ENCODE assay signal across 8 cellular contexts in the genomic region with DNA sequence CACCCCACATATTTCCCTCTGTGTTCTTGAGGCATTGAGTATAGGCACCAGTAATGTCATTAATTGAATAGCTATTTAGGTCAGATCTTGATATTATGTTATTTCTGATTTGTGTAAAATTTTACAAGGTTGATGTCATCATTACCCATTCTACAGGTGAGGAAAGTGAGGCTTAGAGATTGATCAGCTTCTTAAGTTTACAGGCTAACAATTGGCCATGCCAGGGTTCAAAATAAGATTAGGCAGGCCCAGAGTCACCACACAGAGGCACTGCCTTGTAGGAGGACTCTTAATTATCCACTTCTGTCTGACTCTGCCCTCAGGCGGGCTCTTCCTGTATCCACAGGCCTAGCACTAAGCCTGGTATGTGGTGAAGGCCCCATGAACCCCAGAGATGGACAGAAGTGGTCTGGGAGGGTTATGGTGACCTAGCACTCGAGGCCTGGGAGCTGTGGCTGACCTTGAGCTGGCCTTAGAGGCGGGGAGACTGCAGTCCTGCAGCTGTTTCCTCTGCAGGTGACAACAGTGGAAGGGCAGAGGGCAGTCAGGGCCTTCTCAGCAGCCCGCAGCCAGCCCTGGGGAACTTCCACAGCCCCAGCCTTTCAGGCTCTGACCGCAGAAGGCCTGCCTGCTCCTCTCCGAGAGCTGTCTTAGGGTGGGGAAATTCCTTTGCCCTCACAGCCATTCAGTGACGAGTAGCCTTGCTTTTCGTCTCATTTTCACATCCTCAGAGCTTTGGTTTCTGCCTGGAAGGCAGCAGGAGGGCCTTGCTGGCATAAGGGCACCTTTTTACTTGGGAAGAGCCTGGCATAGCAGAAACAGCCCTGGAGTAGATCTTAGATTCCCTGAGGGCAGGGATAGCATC. TPM values are rescaled to one million over a fixed set of nuclear protein-coding genes. Genes with fewer than 3 reads are reported as not detected.
A peak's percentile ranks its signal among the peaks of the same experiment; 100 is the strongest.
DNase-seq lines count a peak whose midpoint lies in the region; ATAC-seq and TF ChIP-seq lines count a peak whose summit lies in the region.

No MANE protein-coding gene starts in this region.

- POLR2A ChIA-PET in activated CD4-positive, alpha-beta memory T cell treated with anti-CD3 and anti-CD28 coated beads, Interleukin-2, amount 10 ng/mL, durations not matched to agents 7 days and 5 days (lab: Charles Lee) = interaction anchor here (0.6 to 2.5 kb wide), 10 partner anchors 10 to 61 kb away, joined by 3 to 13 read pairs (median 5); a partner anchor contains a TSS
- POLR2A ChIA-PET in naive thymus-derived CD4-positive, alpha-beta T cell (lab: Charles Lee) = interaction anchor here (0.7 kb wide), 1 partner anchor 20 kb away, joined by 3 read pairs; no protein-coding TSS in a partner anchor

- H3K27ac ChIP-seq in naive thymus-derived CD4-positive, alpha-beta T cell (ENCODE audit: low read depth, low read length) = peak overlapping the region; percentile 45

- no peak overlapping the region for H3K4me3 Mint-ChIP-seq in activated CD4-positive, alpha-beta memory T cell treated with anti-CD3 and anti-CD28 coated beads, Interleukin-2, amount 10 ng/mL, durations not matched to agents 7 days and 5 days
- H3K4me3 Mint-ChIP-seq in naive thymus-derived CD4-positive, alpha-beta T cell = peak overlapping the region in 1 of 10 donors; percentile 7

- H3K9me3 Mint-ChIP-seq in activated CD4-positive, alpha-beta memory T cell treated with anti-CD3 and anti-CD28 coated beads, Interleukin-2, amount 10 ng/mL, durations not matched to agents 7 days and 5 days = no peaks in the 10 kb centered on the region
- H3K9me3 Mint-ChIP-seq in naive thymus-derived CD4-positive, alpha-beta T cell = no peaks in the 10 kb centered on the region

- peaks cover 13 to 29% of the 10 kb centered on the region in 2 donors for H3K4me1 ChIP-seq in naive thymus-derived CD4-positive, alpha-beta T cell (ENCODE audit: control insufficient read depth in 2 of 2, insufficient read depth in 2 of 2, low read length in 2 of 2)

- peaks cover 63% of the 10 kb centered on the region for H3K36me3 Mint-ChIP-seq in activated CD4-positive, alpha-beta memory T cell treated with anti-CD3 and anti-CD28 coated beads, Interleukin-2, amount 10 ng/mL, durations not matched to agents 7 days and 5 days (ENCODE audit: low read depth)
- H3K36me3 Mint-ChIP-seq in naive thymus-derived CD4-positive, alpha-beta T cell = peaks cover 4 to 33% (median 11%) of the 10 kb centered on the region in 5 donors

- H3K27ac Mint-ChIP-seq in activated CD4-positive, alpha-beta memory T cell treated with anti-CD3 and anti-CD28 coated beads, Interleukin-2, amount 10 ng/mL, durations not matched to agents 7 days and 5 days = peak overlapping the region; percentile 84
- H3K27ac Mint-ChIP-seq in naive thymus-derived CD4-positive, alpha-beta T cell = peak overlapping the region in 7 of 9 donors; percentile 8 to 77 (median 56)

- ATAC-seq in HG03060 (IDR thresholded peaks at IDR 0.05; ENCODE audit: low read depth, unreplicated experiment) = peak; percentile 72
- peak; percentile 93 for ATAC-seq in naive thymus-derived CD4-positive, alpha-beta T cell

- no peak overlapping the region for H3K4me3 ChIP-seq in naive thymus-derived CD4-positive, alpha-beta T cell (ENCODE audit: low read length)

- peaks cover 43% of the 10 kb centered on the region for H3K4me1 Mint-ChIP-seq in activated CD4-positive, alpha-beta memory T cell treated with anti-CD3 and anti-CD28 coated beads, Interleukin-2, amount 10 ng/mL, durations not matched to agents 7 days and 5 days
- peaks cover 7 to 30% (median 16%) of the 10 kb centered on the region in 7 donors for H3K4me1 Mint-ChIP-seq in naive thymus-derived CD4-positive, alpha-beta T cell

- TF ChIP-seq POLR2A in GM19193 (IDR thresholded peaks at IDR 0.05; ENCODE audit: extremely low read depth, insufficient read depth, insufficient read length) = peak; percentile 62

- no peaks in the 10 kb centered on the region for H3K27me3 Mint-ChIP-seq in activated CD4-positive, alpha-beta memory T cell treated with anti-CD3 and anti-CD28 coated beads, Interleukin-2, amount 10 ng/mL, durations not matched to agents 7 days and 5 days
- no peaks in the 10 kb centered on the region for H3K27me3 Mint-ChIP-seq in naive thymus-derived CD4-positive, alpha-beta T cell

- H3K27me3 ChIP-seq in naive thymus-derived CD4-positive, alpha-beta T cell (ENCODE audit: control insufficient read depth in 2 of 2, insufficient read depth in 2 of 2, low read length in 2 of 2) = no peaks in the 10 kb centered on the region

- peak; percentile 66 for DNase-seq in activated CD4-positive, alpha-beta memory T cell treated with anti-CD3 and anti-CD28 coated beads, Interleukin-2, amount 10 ng/mL, durations not matched to agents 7 days and 5 days
- no peak for DNase-seq in naive thymus-derived CD4-positive, alpha-beta T cell
- DNase-seq in NCI-H2171 treated with DMSO at 0.1 percent for 48 hours (lab: John Stamatoyannopoulos, UW) = no peak
- DNase-seq in NCI-H69 (lab: John Stamatoyannopoulos, UW) = no peak
- no peak for DNase-seq in DMS 273 (lab: John Stamatoyannopoulos, UW; ENCODE audit: unreplicated experiment)
- DNase-seq in AML-193 (lab: John Stamatoyannopoulos, UW) = no peak

- CTCF ChIA-PET in activated CD4-positive, alpha-beta memory T cell treated with anti-CD3 and anti-CD28 coated beads, Interleukin-2, amount 10 ng/mL, durations not matched to agents 7 days and 5 days (lab: Charles Lee) = interaction anchor here (0.6 to 1.9 kb wide), 6 partner anchors 27 to 248 kb away, joined by 3 to 8 read pairs (median 5); no protein-coding TSS in a partner anchor
- CTCF ChIA-PET in naive thymus-derived CD4-positive, alpha-beta T cell (lab: Charles Lee) = interaction anchor here (0.6 to 1.0 kb wide), 2 partner anchors 17 to 237 kb away, joined by 3 to 6 read pairs; no protein-coding TSS in a partner anchor

- H3K36me3 ChIP-seq in naive thymus-derived CD4-positive, alpha-beta T cell (ENCODE audit: control insufficient read depth in 2 of 3, insufficient read depth in 3 of 3, low read length in 3 of 3) = peaks cover 13 to 76% (median 21%) of the 10 kb centered on the region in 3 experiments

- no peaks in the 10 kb centered on the region for H3K9me3 ChIP-seq in naive thymus-derived CD4-positive, alpha-beta T cell (ENCODE audit: control insufficient read depth in 2 of 3, low read length in 3 of 3)

- intact Hi-C loops in naive thymus-derived CD4-positive, alpha-beta T cell (cut with micrococcal nuclease) = no loop called here

RNA-seq across cellular contexts. Expression of a gene that starts 12.2 kb away (rescaled TPM):
- 10 to 100 TPM; 73.3 to 76.3 TPM for total RNA-seq in activated CD4-positive, alpha-beta memory T cell treated with anti-CD3 and anti-CD28 coated beads, Interleukin-2, amount 10 ng/mL, durations not matched to agents 7 days and 5 days
- 10 to 100 TPM; 36.4 to 72.4 (median 39.7) TPM for total RNA-seq in naive thymus-derived CD4-positive, alpha-beta T cell
- 10 to 100 TPM in 1 of 2 donors, 1 to 10 TPM in 1; 3.1 to 11.0 TPM for polyA plus RNA-seq in naive thymus-derived CD4-positive, alpha-beta T cell

RNA-seq across cellular contexts. Expression of a gene that starts 24.2 kb away (rescaled TPM):
- 1 to 10 TPM; 4.9 to 5.0 TPM for total RNA-seq in activated CD4-positive, alpha-beta memory T cell treated with anti-CD3 and anti-CD28 coated beads, Interleukin-2, amount 10 ng/mL, durations not matched to agents 7 days and 5 days
- 1 to 10 TPM in 4 of 5 experiments, under 1 TPM in 1; 0.74 to 1.9 (median 1.4) TPM for total RNA-seq in naive thymus-derived CD4-positive, alpha-beta T cell
- not detected for polyA plus RNA-seq in naive thymus-derived CD4-positive, alpha-beta T cell

RNA-seq across cellular contexts. Expression of a gene that starts 51.0 kb away (rescaled TPM):
- total RNA-seq in activated CD4-positive, alpha-beta memory T cell treated with anti-CD3 and anti-CD28 coated beads, Interleukin-2, amount 10 ng/mL, durations not matched to agents 7 days and 5 days = 10 to 100 TPM; 16.6 to 16.9 TPM
- total RNA-seq in naive thymus-derived CD4-positive, alpha-beta T cell = 10 to 100 TPM in 4 of 5 experiments, 1 to 10 TPM in 1; 8.4 to 17.9 (median 16.7) TPM
- 10 to 100 TPM in 1 of 2 donors, 1 to 10 TPM in 1; 7.0 to 11.3 TPM for polyA plus RNA-seq in naive thymus-derived CD4-positive, alpha-beta T cell

RNA-seq across cellular contexts. Expression of a gene that starts 51.4 kb away (rescaled TPM):
- total RNA-seq in activated CD4-positive, alpha-beta memory T cell treated with anti-CD3 and anti-CD28 coated beads, Interleukin-2, amount 10 ng/mL, durations not matched to agents 7 days and 5 days = 10 to 100 TPM; 29.4 to 31.4 TPM
- 10 to 100 TPM; 22.1 to 50.6 (median 34.8) TPM for total RNA-seq in naive thymus-derived CD4-positive, alpha-beta T cell
- 10 to 100 TPM in 1 of 2 donors, 1 to 10 TPM in 1; 9.1 to 20.4 TPM for polyA plus RNA-seq in naive thymus-derived CD4-positive, alpha-beta T cell
